8 cellular contexts compared by ENCODE assay signal in genomic region chr11:39664023-39664422, GRCh38.
"Had no signal": no experiment of that assay in that cellular context is flagged by ENCODE, and none has a peak within 500 bp of the region (broad histone marks: within the 10 kb centered on the region; RNA-seq: fewer than 3 reads in every experiment).

No MANE protein-coding gene starts in this region.

- H3K9ac ChIP-seq: GM23248 had no signal

- H3K4me1 Mint-ChIP-seq: IgD-negative memory B cell had no signal

- DNase-seq: GM23248, GOT3, H9, HCEC 1CT, KBM-7 had no signal

- H3K4me3 Mint-ChIP-seq: H9, IgD-negative memory B cell had no signal

- H3K27me3 Mint-ChIP-seq: IgD-negative memory B cell had no signal

- H2AFZ ChIP-seq: GM23248 had no signal

- ATAC-seq: HepG2 had no signal

- H3K4me3 ChIP-seq: GM23248 had no signal

- H3K27ac ChIP-seq: GM23248, HL-60 had no signal

- H3K36me3 Mint-ChIP-seq: IgD-negative memory B cell had no signal
